ENCODE assay signal across 33 cellular contexts in genomic region chr13:51862965-51863364, GRCh38. TPM values are rescaled to one million over a fixed set of nuclear protein-coding genes. Genes with fewer than 3 reads are reported as not detected.
"Had no signal": no experiment of that assay in that cellular context is flagged by ENCODE, and none has a peak within 500 bp of the region (broad histone marks: within the 10 kb centered on the region; RNA-seq: fewer than 3 reads in every experiment).

No MANE protein-coding gene starts in this region.

- H3K4me3 Mint-ChIP-seq: activated CD4-positive, alpha-beta memory T cell treated with anti-CD3 and anti-CD28 coated beads for 36 hours; activated naive CD4-positive, alpha-beta T cell treated with anti-CD3 and anti-CD28 coated beads, Interleukin-2, amount 50 U/mL, for 24 hours; effector memory CD8-positive, alpha-beta T cell; T-helper 1 cell treated with Interleukin-12 subunit alpha and Interleukin-12 subunit beta and Interleukin-4 antibody, amounts not matched to agents 30 μg/mL and 1 μg/mL, for 36 hours had no signal

- H3K27ac Mint-ChIP-seq: activated CD4-positive, alpha-beta memory T cell treated with anti-CD3 and anti-CD28 coated beads for 36 hours; activated naive CD4-positive, alpha-beta T cell treated with anti-CD3 and anti-CD28 coated beads, Interleukin-2, amount 50 U/mL, for 24 hours; activated T-helper 2 cell treated with anti-CD3 and anti-CD28 coated beads, Interferon-gamma antibody, Interleukin-2, Interleukin-4, amounts not matched to agents 10 μg/mL and 5 μg/mL and 100 μg/mL, durations not matched to agents 14 hours and 24 hours and 36 hours; effector memory CD8-positive, alpha-beta T cell; T-helper 1 cell treated with Interleukin-12 subunit alpha and Interleukin-12 subunit beta and Interleukin-4 antibody, amounts not matched to agents 30 μg/mL and 1 μg/mL, for 36 hours had no signal

- H3K4me3 ChIP-seq: coronary artery, gastroesophageal sphincter, hepatocyte, psoas muscle, sigmoid colon, tibial nerve had no signal

- H3K4me1 ChIP-seq: gastroesophageal sphincter, parathyroid adenoma, psoas muscle, sigmoid colon, tibial nerve had no signal

- H3K9me3 ChIP-seq: gastroesophageal sphincter, psoas muscle, sigmoid colon, tibial nerve had no signal

- H3K4me2 ChIP-seq: hepatocyte had no signal

- H3K27ac ChIP-seq: brain microvascular endothelial cell, coronary artery, gastroesophageal sphincter, hepatocyte, parathyroid adenoma, psoas muscle, sigmoid colon, tibial nerve, WERI-Rb-1 had no signal

- H3K36me3 Mint-ChIP-seq: activated CD4-positive, alpha-beta memory T cell treated with anti-CD3 and anti-CD28 coated beads for 36 hours; activated naive CD4-positive, alpha-beta T cell treated with anti-CD3 and anti-CD28 coated beads, Interleukin-2, amount 50 U/mL, for 24 hours had no signal

- DNase-seq: activated CD4-positive, alpha-beta memory T cell treated with anti-CD3 and anti-CD28 coated beads for 36 hours; activated CD4-positive, alpha-beta T cell treated with anti-CD3 and anti-CD28 coated beads for 48 hours; activated T-cell treated with anti-CD3 and anti-CD28 coated beads, Interleukin-2, amount 50 U/mL, for 48 hours; amniotic stem cell; brain microvascular endothelial cell; effector memory CD8-positive, alpha-beta T cell; erythroblast; left cardiac atrium; left ventricle myocardium superior; mammary epithelial cell; nucleus accumbens; psoas muscle; sigmoid colon; small intestine; stimulated activated CD4-positive, alpha-beta T cell treated with anti-CD3 and anti-CD28 coated beads, Interleukin-1b, Interleukin-23, amount 100 ng/mL, for 48 hours; stimulated activated naive CD4-positive, alpha-beta T cell treated with Interleukin-2 at 50 U/mL for 16 hours; T1000; WERI-Rb-1 had no signal

- H3K9me3 Mint-ChIP-seq: activated CD4-positive, alpha-beta memory T cell treated with anti-CD3 and anti-CD28 coated beads for 36 hours; activated naive CD4-positive, alpha-beta T cell treated with anti-CD3 and anti-CD28 coated beads, Interleukin-2, amount 50 U/mL, for 24 hours; activated T-helper 2 cell treated with anti-CD3 and anti-CD28 coated beads, Interferon-gamma antibody, Interleukin-2, Interleukin-4, amounts not matched to agents 10 μg/mL and 5 μg/mL and 100 μg/mL, durations not matched to agents 14 hours and 24 hours and 36 hours; effector memory CD8-positive, alpha-beta T cell; T-helper 1 cell treated with Interleukin-12 subunit alpha and Interleukin-12 subunit beta and Interleukin-4 antibody, amounts not matched to agents 30 μg/mL and 1 μg/mL, for 36 hours had no signal

- H3K27me3 Mint-ChIP-seq: activated naive CD4-positive, alpha-beta T cell treated with anti-CD3 and anti-CD28 coated beads, Interleukin-2, amount 50 U/mL, for 24 hours had no signal

- H3K36me3 ChIP-seq: brain microvascular endothelial cell, gastroesophageal sphincter, sigmoid colon, tibial nerve, WERI-Rb-1 had no signal

- H3K79me2 ChIP-seq: hepatocyte, parathyroid adenoma had no signal

- ATAC-seq: activated CD4-positive, CD25-positive, alpha-beta regulatory T cell treated with anti-CD3 and anti-CD28 coated beads, Interleukin-2, amount 50 U/mL, for 24 hours; effector memory CD8-positive, alpha-beta T cell; gastroesophageal sphincter; left cardiac atrium; left ventricle myocardium superior; psoas muscle had no signal

- H2AFZ ChIP-seq: hepatocyte, parathyroid adenoma had no signal

RNA-seq across cellular contexts. Expression of gene CCDC70, which starts 1.2 kb away (rescaled TPM):
- total RNA-seq: activated CD4-positive, alpha-beta memory T cell treated with anti-CD3 and anti-CD28 coated beads for 36 hours; activated T-helper 2 cell treated with anti-CD3 and anti-CD28 coated beads, Interferon-gamma antibody, Interleukin-2, Interleukin-4, amounts not matched to agents 10 μg/mL and 5 μg/mL and 100 μg/mL, durations not matched to agents 14 hours and 24 hours and 36 hours; astrocyte; cardiac septum; cerebellum; gastroesophageal sphincter; hepatocyte; left cardiac atrium; left ventricle myocardium superior; mammary epithelial cell; mucosa of gallbladder; psoas muscle; sigmoid colon; temporal lobe; tibial nerve; urinary bladder had no signal

RNA-seq across cellular contexts. Expression of gene TMEM272, which starts 18.0 kb away (rescaled TPM):
- total RNA-seq: activated T-helper 2 cell treated with anti-CD3 and anti-CD28 coated beads, Interferon-gamma antibody, Interleukin-2, Interleukin-4, amounts not matched to agents 10 μg/mL and 5 μg/mL and 100 μg/mL, durations not matched to agents 14 hours and 24 hours and 36 hours; mammary epithelial cell; tibial nerve; urinary bladder had no signal
